Comparison of ENCODE assay signal across 1 cellular context in the genomic region with DNA sequence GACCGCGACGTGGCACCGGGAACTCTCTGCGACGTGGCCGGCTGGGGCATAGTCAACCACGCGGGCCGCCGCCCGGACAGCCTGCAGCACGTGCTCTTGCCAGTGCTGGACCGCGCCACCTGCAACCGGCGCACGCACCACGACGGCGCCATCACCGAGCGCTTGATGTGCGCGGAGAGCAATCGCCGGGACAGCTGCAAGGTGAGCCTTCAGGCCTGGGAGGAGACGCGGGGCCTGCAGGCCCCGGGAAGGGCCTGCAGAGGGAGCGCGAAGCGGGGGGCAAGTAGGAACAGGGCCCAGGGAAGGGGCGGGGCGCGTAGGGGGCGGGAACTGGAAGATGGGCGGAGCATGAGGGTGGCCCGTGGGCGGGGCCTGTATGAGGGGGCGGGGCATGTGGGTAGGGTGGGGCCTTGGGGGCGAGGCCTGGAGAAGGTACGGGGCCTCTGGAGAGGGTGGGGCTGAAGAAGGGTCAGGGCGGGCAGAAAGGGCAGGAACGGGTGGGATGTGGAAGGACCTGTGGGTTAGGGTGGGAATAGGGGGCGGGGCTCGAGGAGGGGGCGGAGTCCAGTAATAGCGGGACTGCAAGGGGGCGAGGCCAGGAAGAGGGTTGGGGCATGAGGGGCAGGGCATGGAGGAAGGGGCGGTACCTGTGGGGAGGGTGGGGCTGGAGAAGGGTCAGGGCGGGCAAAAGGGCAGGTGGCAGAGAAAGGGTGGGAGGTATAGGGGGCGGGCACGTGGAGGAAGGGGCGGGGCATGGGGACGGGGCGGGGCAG.
TF ChIP-seq lines count a peak whose summit lies in the region.

No MANE protein-coding gene starts in this region.

TF ChIP-seq in IMR-90, 13 proteins besides CTCF, POLR2A, EP300 and RAD21:
- TF ChIP-seq SMC3 (IDR thresholded peaks at IDR 0.05; ENCODE audit: low read depth, low read length) (0 out of 2 replicates have a peak, but pooled peaks have one; percentile 4), FOS (IDR thresholded peaks at IDR 0.05; ENCODE audit: low read depth, low read length) (no peak)
TF ChIP-seq in IMR-90: peak in this region for 1.
